Comparison of ENCODE assay signal across 8 cellular contexts in the genomic region with DNA sequence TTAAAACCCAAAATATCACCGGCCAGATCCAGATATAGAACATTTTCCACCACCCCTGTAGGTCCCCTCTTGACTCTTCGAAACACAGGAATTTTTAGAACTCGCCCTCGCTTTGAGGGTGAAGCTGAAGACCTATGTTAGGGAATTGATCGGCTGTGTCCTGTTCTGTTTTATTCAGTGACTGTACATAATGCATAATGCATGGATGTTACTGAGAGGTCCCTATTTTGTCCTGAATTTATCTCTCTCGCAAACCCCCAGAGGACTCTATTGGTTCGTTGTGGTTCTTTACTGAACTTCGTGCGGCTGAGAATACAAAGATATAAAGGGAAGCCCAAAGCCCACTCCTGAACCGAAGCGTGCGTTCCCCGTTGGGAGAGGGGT. TPM values are rescaled to one million over a fixed set of nuclear protein-coding genes. Genes with fewer than 3 reads are reported as not detected.
DNase-seq lines count a peak whose midpoint lies in the region; ATAC-seq, FAIRE-seq and TF ChIP-seq lines count a peak whose summit lies in the region.

No MANE protein-coding gene starts in this region.

- peak overlapping the region; percentile 95 for H3K9ac ChIP-seq in Karpas-422 (ENCODE audit: low read length)

- TF ChIP-seq CTCF in fibroblast of the aortic adventitia (IDR thresholded peaks at IDR 0.05; ENCODE audit: insufficient read depth, low read length), result no peak

- peaks cover 56% of the 10 kb centered on the region for H3K4me1 ChIP-seq in Karpas-422 (ENCODE audit: low read length)

- H3K4me2 ChIP-seq in Karpas-422 (ENCODE audit: low read depth, low read length, poor library complexity, severe bottlenecking), result peak overlapping the region; percentile 95

- H3K36me3 ChIP-seq in Karpas-422 (ENCODE audit: insufficient read depth, low read length), result peaks cover 20% of the 10 kb centered on the region

- FAIRE-seq in GM12891 (lab: Jason Lieb, UNC), result no peak

- H3K27me3 Mint-ChIP-seq in immature natural killer cell (ENCODE audit: low read depth in 3 of 3), result peaks cover 0 to 1% (median 0%) of the 10 kb centered on the region in 3 donors

- peak overlapping the region; percentile 98 for H2AFZ ChIP-seq in Karpas-422 (ENCODE audit: low read length)

- no peak for TF ChIP-seq POLR2A in GM12891 (IDR thresholded peaks at IDR 0.05; ENCODE audit: low read depth, low read length)

- peaks cover 49% of the 10 kb centered on the region for H4K20me1 ChIP-seq in Karpas-422 (ENCODE audit: insufficient read depth, low read depth, low read length)

- H3K4me3 Mint-ChIP-seq in immature natural killer cell, result no peak overlapping the region

- peaks cover 0 to 8% (median 7%) of the 10 kb centered on the region in 3 donors for H3K36me3 Mint-ChIP-seq in immature natural killer cell

- H3K27ac ChIP-seq in Karpas-422 (ENCODE audit: low read length), result peak overlapping the region; percentile 93

- H3K79me2 ChIP-seq in Karpas-422 (ENCODE audit: low read length), result peaks cover 89% of the 10 kb centered on the region

- no peaks in the 10 kb centered on the region for H3K9me2 ChIP-seq in Karpas-422 (replicated peaks; ENCODE audit: insufficient read depth, low read length)

- no peaks in the 10 kb centered on the region for H3K27me3 ChIP-seq in Karpas-422 (ENCODE audit: low read length)

- H3K4me3 ChIP-seq in Karpas-422 (ENCODE audit: low read length) (peak overlapping the region; percentile 94), fibroblast of the aortic adventitia (ENCODE audit: low read depth, low read length) (peak overlapping the region; percentile 93)

- DNase-seq in GM12891 (ENCODE audit: insufficient read length, low spot score) (no peak), Karpas-422 (no peak), fibroblast of the aortic adventitia (ENCODE audit: low read depth) (no peak), RKO (ENCODE audit: low spot score) (no peak), immature natural killer cell (no peak), DMS114 treated with DMSO at 0.1 percent for 48 hours (lab: John Stamatoyannopoulos, UW; ENCODE audit: unreplicated experiment) (no peak)
- peak; percentile 30 for DNase-seq in stimulated activated CD8-positive, alpha-beta memory T cell treated with anti-CD3 and anti-CD28 coated beads, Interleukin-4, amount 100 ng/mL, for 48 hours

- H3K4me1 Mint-ChIP-seq in immature natural killer cell, result peaks cover 14 to 39% of the 10 kb centered on the region in 2 donors

- no peak overlapping the region for H3K27ac Mint-ChIP-seq in immature natural killer cell

- H3K9me3 ChIP-seq in Karpas-422 (ENCODE audit: low read length), result no peaks in the 10 kb centered on the region

- no peaks in the 10 kb centered on the region for H3K9me3 Mint-ChIP-seq in immature natural killer cell

- ATAC-seq in GM21576 (IDR thresholded peaks at IDR 0.05; ENCODE audit: unreplicated experiment), result peak; percentile 1

TF ChIP-seq in GM12891, 5 proteins besides CTCF, POLR2A, EP300 and RAD21:
- TF ChIP-seq SPI1 (IDR thresholded peaks at IDR 0.05; ENCODE audit: low read depth, low read length) (no peak), POU2F2 (IDR thresholded peaks at IDR 0.05; ENCODE audit: low read depth, low read length) (0 out of 2 replicates have a peak, but pooled peaks have one; percentile 5)
TF ChIP-seq in GM12891: peak in this region for 1.

RNA-seq across cellular contexts. Expression of gene EIF5B, which starts 0.4 kb away (rescaled TPM):
- polyA plus RNA-seq in GM12891 (2012; ENCODE audit: low read depth, missing spikeins), result 47.7 TPM
- 20.5 and 35.5 TPM in 2 replicates for total RNA-seq in Karpas-422 (2014; rRNA removed; shearing (Covaris generic); ENCODE audit: low replicate concordance)
- 17.3 and 27.1 TPM in 2 replicates for total RNA-seq in fibroblast of the aortic adventitia (ENCODE audit: low replicate concordance)
- 10 to 100 TPM in 1 of 3 donors, 1 to 10 TPM in 2; 2.8 to 14.3 (median 2.9) TPM for polyA plus RNA-seq in immature natural killer cell

RNA-seq across cellular contexts. Expression of gene TXNDC9, which starts 0.6 kb away (rescaled TPM):
- polyA plus RNA-seq in GM12891 (2012; ENCODE audit: low read depth, missing spikeins), result 27.5 TPM
- 19.0 and 57.2 TPM in 2 replicates for total RNA-seq in Karpas-422 (2014; rRNA removed; shearing (Covaris generic); ENCODE audit: low replicate concordance)
- total RNA-seq in fibroblast of the aortic adventitia (ENCODE audit: low replicate concordance), result 51.8 and 88.0 TPM in 2 replicates
- polyA plus RNA-seq in immature natural killer cell, result 10 to 100 TPM; 58.7 to 74.6 (median 61.4) TPM

RNA-seq across cellular contexts. Expression of gene LYG1, which starts 35.8 kb away (rescaled TPM):
- polyA plus RNA-seq in GM12891 (2012; ENCODE audit: low read depth, missing spikeins), result 0.55 TPM
- total RNA-seq in Karpas-422 (2014; rRNA removed; shearing (Covaris generic); ENCODE audit: low replicate concordance), result 2.4 and 2.7 TPM in 2 replicates
- total RNA-seq in fibroblast of the aortic adventitia (ENCODE audit: low replicate concordance), result 0.09 TPM in 1 of 2 replicates, not detected in the other
- polyA plus RNA-seq in immature natural killer cell, result under 1 TPM in 1 of 3 donors, not detected in 2; 0.61 TPM
